ENCODE assay signal across 30 cellular contexts in the genomic region with DNA sequence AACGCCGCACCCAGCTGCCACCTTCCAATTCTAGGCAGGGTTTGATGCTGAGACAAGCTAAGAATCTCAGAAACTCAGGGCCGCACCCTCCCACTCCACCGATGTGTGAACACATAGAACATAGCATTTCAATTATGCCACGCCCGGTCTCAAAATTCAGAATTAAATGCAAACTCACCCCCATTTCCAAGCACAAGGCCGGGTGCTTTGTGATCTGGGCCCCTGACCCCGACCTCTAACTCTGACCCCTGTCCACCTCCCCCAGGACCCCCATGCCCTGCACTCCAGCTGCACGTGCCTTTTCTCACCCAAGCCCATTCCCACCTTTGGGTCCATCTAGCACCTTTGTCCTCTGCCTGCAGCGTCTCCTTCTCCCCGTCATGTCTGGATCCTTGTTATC.
"Had no signal": no experiment of that assay in that cellular context is flagged by ENCODE, and none has a peak within 500 bp of the region (broad histone marks: within the 10 kb centered on the region; RNA-seq: fewer than 3 reads in every experiment).

No MANE protein-coding gene starts in this region.

- H3K4me3 ChIP-seq: coronary artery, dorsolateral prefrontal cortex, esophagus muscularis mucosa, gastrocnemius medialis had no signal

- H3K4me1 ChIP-seq: esophagus muscularis mucosa, foreskin keratinocyte, gastrocnemius medialis had no signal

- H3K4me3 Mint-ChIP-seq: activated CD4-positive, alpha-beta memory T cell treated with anti-CD3 and anti-CD28 coated beads for 36 hours; activated CD4-positive, alpha-beta T cell treated with anti-CD3 and anti-CD28 coated beads for 36 hours; activated CD4-positive, alpha-beta T cell treated with anti-CD3 and anti-CD28 coated beads, Interleukin-2, amount 10 ng/mL, durations not matched to agents 24 days and 14 days; activated CD8-positive, alpha-beta memory T cell treated with anti-CD3 and anti-CD28 coated beads, Interleukin-2, amount 10 ng/mL, durations not matched to agents 7 days and 5 days; activated CD8-positive, alpha-beta T cell treated with anti-CD3 and anti-CD28 coated beads, Interleukin-2, amount 10 ng/mL, durations not matched to agents 7 days and 5 days; activated naive CD8-positive, alpha-beta T cell; activated T-cell treated with anti-CD3 and anti-CD28 coated beads, Interleukin-2, amount 50 U/mL, for 72 hours; dendritic cell treated with granulocyte-macrophage colony-stimulating factor and Interleukin-4, amounts not matched to agents 40 ng/mL and 50 ng/mL, for 4 days; endodermal cell had no signal

- H3K27ac ChIP-seq: brain microvascular endothelial cell, coronary artery, dorsolateral prefrontal cortex, esophagus muscularis mucosa, foreskin keratinocyte, gastrocnemius medialis had no signal

- H3K9me3 ChIP-seq: gastrocnemius medialis had no signal

- H3K4me1 Mint-ChIP-seq: activated CD4-positive, alpha-beta T cell treated with anti-CD3 and anti-CD28 coated beads for 36 hours; activated CD4-positive, alpha-beta T cell treated with anti-CD3 and anti-CD28 coated beads, Interleukin-2, amount 10 ng/mL, durations not matched to agents 24 days and 14 days; activated CD8-positive, alpha-beta memory T cell treated with anti-CD3 and anti-CD28 coated beads, Interleukin-2, amount 10 ng/mL, durations not matched to agents 7 days and 5 days; endodermal cell had no signal

- H3K27me3 Mint-ChIP-seq: activated CD4-positive, alpha-beta memory T cell treated with anti-CD3 and anti-CD28 coated beads for 36 hours; activated CD4-positive, alpha-beta T cell treated with anti-CD3 and anti-CD28 coated beads for 36 hours; activated CD4-positive, alpha-beta T cell treated with anti-CD3 and anti-CD28 coated beads, Interleukin-2, amount 10 ng/mL, durations not matched to agents 24 days and 14 days; activated CD8-positive, alpha-beta memory T cell treated with anti-CD3 and anti-CD28 coated beads, Interleukin-2, amount 10 ng/mL, durations not matched to agents 7 days and 5 days; activated naive CD8-positive, alpha-beta T cell; dendritic cell treated with granulocyte-macrophage colony-stimulating factor and Interleukin-4, amounts not matched to agents 40 ng/mL and 50 ng/mL, for 4 days had no signal

- H3K36me3 ChIP-seq: brain microvascular endothelial cell, esophagus muscularis mucosa, gastrocnemius medialis had no signal

- H3K27ac Mint-ChIP-seq: activated CD4-positive, alpha-beta memory T cell treated with anti-CD3 and anti-CD28 coated beads for 36 hours; activated CD4-positive, alpha-beta T cell treated with anti-CD3 and anti-CD28 coated beads for 36 hours; activated CD4-positive, alpha-beta T cell treated with anti-CD3 and anti-CD28 coated beads, Interleukin-2, amount 10 ng/mL, durations not matched to agents 24 days and 14 days; activated CD8-positive, alpha-beta memory T cell treated with anti-CD3 and anti-CD28 coated beads, Interleukin-2, amount 10 ng/mL, durations not matched to agents 7 days and 5 days; activated CD8-positive, alpha-beta T cell treated with anti-CD3 and anti-CD28 coated beads, Interleukin-2, amount 10 ng/mL, durations not matched to agents 7 days and 5 days; activated naive CD8-positive, alpha-beta T cell; activated T-cell treated with anti-CD3 and anti-CD28 coated beads, Interleukin-2, amount 50 U/mL, for 72 hours; dendritic cell treated with granulocyte-macrophage colony-stimulating factor and Interleukin-4, amounts not matched to agents 40 ng/mL and 50 ng/mL, for 4 days; endodermal cell had no signal

- H3K36me3 Mint-ChIP-seq: activated CD4-positive, alpha-beta memory T cell treated with anti-CD3 and anti-CD28 coated beads for 36 hours; activated CD8-positive, alpha-beta memory T cell treated with anti-CD3 and anti-CD28 coated beads, Interleukin-2, amount 10 ng/mL, durations not matched to agents 7 days and 5 days; activated naive CD8-positive, alpha-beta T cell had no signal

- DNase-seq: activated CD4-positive, alpha-beta memory T cell treated with anti-CD3 and anti-CD28 coated beads for 36 hours; activated CD4-positive, alpha-beta T cell treated with anti-CD3 and anti-CD28 coated beads for 36 hours; activated CD4-positive, alpha-beta T cell treated with anti-CD3 and anti-CD28 coated beads, Interleukin-2, amount 10 ng/mL, durations not matched to agents 24 days and 14 days; activated CD4-positive, CD25-positive, alpha-beta regulatory T cell; activated CD4-positive, CD25-positive, alpha-beta regulatory T cell treated with anti-CD3 and anti-CD28 coated beads, Interleukin-2, amount 50 U/mL, for 72 hours; activated CD8-positive, alpha-beta memory T cell treated with anti-CD3 and anti-CD28 coated beads, Interleukin-2, amount 10 ng/mL, durations not matched to agents 7 days and 5 days; activated CD8-positive, alpha-beta memory T cell treated with anti-CD3 and anti-CD28 coated beads, Interleukin-2, amount 50 U/mL, for 4 hours; activated CD8-positive, alpha-beta T cell treated with anti-CD3 and anti-CD28 coated beads, Interleukin-2, amount 10 ng/mL, durations not matched to agents 7 days and 5 days; activated effector memory CD4-positive, alpha-beta T cell treated with Interleukin-2 at 50 U/mL for 16 hours; activated gamma-delta T cell treated with Interleukin-2 at 50 U/mL for 16 hours; activated naive CD4-positive, alpha-beta T cell treated with anti-CD3 and anti-CD28 coated beads, Interleukin-2, amount 50 U/mL, for 16 hours; activated naive CD4-positive, alpha-beta T cell treated with Interleukin-2 at 50 U/mL for 16 hours; activated T-cell treated with anti-CD3 and anti-CD28 coated beads, Interleukin-2, amount 50 U/mL, for 1 hour; activated T-cell treated with anti-CD3 and anti-CD28 coated beads, Interleukin-2, amount 50 U/mL, for 72 hours; amniotic stem cell; anterior cingulate cortex; brain microvascular endothelial cell; caudate nucleus; dorsolateral prefrontal cortex; effector memory CD4-positive, alpha-beta T cell; erythroblast; foreskin keratinocyte; gastrocnemius medialis; glutamatergic neuron; T-helper 2 cell had no signal

- H3K27me3 ChIP-seq: brain microvascular endothelial cell, dorsolateral prefrontal cortex, foreskin keratinocyte, gastrocnemius medialis had no signal

- H3K9me3 Mint-ChIP-seq: activated CD4-positive, alpha-beta memory T cell treated with anti-CD3 and anti-CD28 coated beads for 36 hours; activated CD4-positive, alpha-beta T cell treated with anti-CD3 and anti-CD28 coated beads, Interleukin-2, amount 10 ng/mL, durations not matched to agents 24 days and 14 days; activated T-cell treated with anti-CD3 and anti-CD28 coated beads, Interleukin-2, amount 50 U/mL, for 72 hours; dendritic cell treated with granulocyte-macrophage colony-stimulating factor and Interleukin-4, amounts not matched to agents 40 ng/mL and 50 ng/mL, for 4 days had no signal

- ATAC-seq: activated CD4-positive, alpha-beta T cell treated with anti-CD3 and anti-CD28 coated beads for 36 hours; activated CD8-positive, alpha-beta memory T cell treated with anti-CD3 and anti-CD28 coated beads, Interleukin-2, amount 10 ng/mL, durations not matched to agents 7 days and 5 days; activated CD8-positive, alpha-beta T cell treated with anti-CD3 and anti-CD28 coated beads, Interleukin-2, amount 10 ng/mL, durations not matched to agents 7 days and 5 days; activated T-cell treated with anti-CD3 and anti-CD28 coated beads, Interleukin-2, amount 50 U/mL, for 72 hours; foreskin keratinocyte; gastrocnemius medialis had no signal
